Comparison of ENCODE assay signal across 11 cellular contexts in the genomic region with DNA sequence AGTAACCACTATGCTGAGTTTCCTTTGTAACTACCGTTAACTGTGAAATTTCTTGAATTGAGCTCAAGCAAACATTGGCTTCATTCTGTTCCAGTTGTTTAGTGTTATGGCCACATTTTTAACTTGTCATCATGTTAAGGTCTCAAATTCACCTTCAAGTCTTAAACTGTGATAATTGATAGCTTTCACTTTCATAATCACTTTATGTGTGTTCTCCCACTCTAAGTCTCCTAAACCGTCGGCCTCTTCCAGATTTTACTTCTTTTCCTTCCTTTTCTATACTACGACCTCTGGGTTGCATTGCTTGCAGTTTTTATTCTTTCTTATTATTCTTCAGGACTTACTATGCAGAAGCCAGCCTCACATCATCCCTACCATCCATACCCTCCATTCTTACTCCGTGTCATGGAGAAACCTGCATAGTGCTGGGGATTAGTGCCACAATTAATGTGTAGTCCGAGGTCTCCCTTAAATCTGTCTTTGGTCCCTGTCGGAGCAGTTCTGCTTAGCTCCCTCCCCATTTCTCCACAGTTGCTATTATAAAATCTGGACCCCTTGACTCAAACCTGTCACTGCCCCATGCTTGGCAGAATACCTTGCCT. TPM values are rescaled to one million over a fixed set of nuclear protein-coding genes. Genes with fewer than 3 reads are reported as not detected.
DNase-seq lines count a peak whose midpoint lies in the region; ATAC-seq and TF ChIP-seq lines count a peak whose summit lies in the region.
"Had no signal": no experiment of that assay in that cellular context is flagged by ENCODE, and none has a peak within 500 bp of the region (broad histone marks: within the 10 kb centered on the region; RNA-seq: fewer than 3 reads in every experiment).

No MANE protein-coding gene starts in this region.

- H3K4me3 ChIP-seq in right atrium auricular region, result no peak overlapping the region
- H3K4me3 ChIP-seq in uterus, result peak overlapping the region in 1 of 2 donors; percentile 5
- H3K4me3 ChIP-seq: BLaER1 had no signal

- ATAC-seq in Right ventricle myocardium superior (ENCODE audit: poor library complexity), result no peak
- peak; percentile 49 to 52 for ATAC-seq in natural killer cell treated with Interleukin-12 subunit alpha and Interleukin-12 subunit beta and Interleukin-15 and Interleukin-18, amount 100 ng/mL, for 72 hours

- H3K4me3 Mint-ChIP-seq in natural killer cell treated with Interleukin-12 subunit alpha and Interleukin-12 subunit beta and Interleukin-15 and Interleukin-18, amount 100 ng/mL, for 72 hours, result peak overlapping the region; percentile 71

- H3K27me3 ChIP-seq in right atrium auricular region (no peaks in the 10 kb centered on the region), uterus (no peaks in the 10 kb centered on the region)
- H3K27me3 ChIP-seq: BLaER1 had no signal

- H3K9me3 Mint-ChIP-seq in natural killer cell treated with Interleukin-12 subunit alpha and Interleukin-12 subunit beta and Interleukin-15 and Interleukin-18, amount 100 ng/mL, for 72 hours, result no peaks in the 10 kb centered on the region

- no peaks in the 10 kb centered on the region for H3K27me3 Mint-ChIP-seq in natural killer cell treated with Interleukin-12 subunit alpha and Interleukin-12 subunit beta and Interleukin-15 and Interleukin-18, amount 100 ng/mL, for 72 hours

- intact Hi-C loops in Right ventricle myocardium superior (cut with DNase I) (loop anchor here (10.0 kb wide), 1 partner anchor 49 kb away; no protein-coding TSS in a partner anchor), uterus (cut with DNase I; ENCODE audit: low total_unique reads) (no loop called here)

- H3K27ac ChIP-seq in right atrium auricular region (peak overlapping the region; percentile 42 to 55), angular gyrus (ENCODE audit: low read depth, low read length) (peak overlapping the region; percentile 51), uterus (peak overlapping the region; percentile 23 to 65)
- H3K27ac ChIP-seq: BLaER1 had no signal

- TF ChIP-seq CTCF in right atrium auricular region (IDR thresholded peaks at IDR 0.05) (no peak), uterus (IDR thresholded peaks at IDR 0.05) (no peak)

- peak; percentile 28 for DNase-seq in right atrium auricular region (ENCODE audit: low spot score)
- no peak for DNase-seq in Right ventricle myocardium superior
- no peak for DNase-seq in natural killer cell treated with Interleukin-12 subunit alpha and Interleukin-12 subunit beta and Interleukin-15 and Interleukin-18, amount 100 ng/mL, for 72 hours (ENCODE audit: low spot score)
- no peak for DNase-seq in uterus
- no peak for DNase-seq in NCI-H1105 treated with DMSO at 0.1 percent for 48 hours (lab: John Stamatoyannopoulos, UW)
- no peak for DNase-seq in ecto neural progenitor cell (ENCODE audit: low spot score)
- DNase-seq in mesenteric fat pad (ENCODE audit: low spot score), result no peak
- DNase-seq: activated effector memory CD4-positive, alpha-beta T cell treated with anti-CD3 and anti-CD28 coated beads, Interleukin-2, amount 50 U/mL, for 16 hours; NCI-H187 had no signal

- peaks cover 37 to 50% of the 10 kb centered on the region in 2 donors for H3K4me1 Mint-ChIP-seq in natural killer cell treated with Interleukin-12 subunit alpha and Interleukin-12 subunit beta and Interleukin-15 and Interleukin-18, amount 100 ng/mL, for 72 hours (ENCODE audit: low read depth in 2 of 2)

- H3K4me1 ChIP-seq in right atrium auricular region (peaks cover 0 to 77% of the 10 kb centered on the region in 2 donors), uterus (peaks cover 0 to 19% of the 10 kb centered on the region in 2 donors)

- TF ChIP-seq POLR2A in uterus (IDR thresholded peaks at IDR 0.05), result no peak

- H3K36me3 ChIP-seq in right atrium auricular region (no peaks in the 10 kb centered on the region), uterus (no peaks in the 10 kb centered on the region)
- H3K36me3 ChIP-seq: BLaER1 had no signal

- H3K27ac Mint-ChIP-seq in natural killer cell treated with Interleukin-12 subunit alpha and Interleukin-12 subunit beta and Interleukin-15 and Interleukin-18, amount 100 ng/mL, for 72 hours, result peak overlapping the region; percentile 12 to 38

- no peaks in the 10 kb centered on the region for H3K36me3 Mint-ChIP-seq in natural killer cell treated with Interleukin-12 subunit alpha and Interleukin-12 subunit beta and Interleukin-15 and Interleukin-18, amount 100 ng/mL, for 72 hours

- H3K9me3 ChIP-seq in right atrium auricular region (no peaks in the 10 kb centered on the region), uterus (no peaks in the 10 kb centered on the region)
- H3K9me3 ChIP-seq: BLaER1 had no signal

RNA-seq across cellular contexts. Expression of gene KIF1B, which starts 5.9 kb away (rescaled TPM):
- total RNA-seq in right atrium auricular region (10 to 100 TPM; 55.7 to 63.9 TPM), Right ventricle myocardium superior (66.8 TPM), uterus (10 to 100 TPM; 26.4 to 89.6 (median 45.1) TPM), mesenteric fat pad (59.3 TPM)
- 10 to 100 TPM in 1 of 2 donors, 1 to 10 TPM in 1; 9.9 to 32.2 TPM for total RNA-seq in natural killer cell treated with Interleukin-12 subunit alpha and Interleukin-12 subunit beta and Interleukin-15 and Interleukin-18, amount 100 ng/mL, for 72 hours
